Comparison of ENCODE assay signal across 12 cellular contexts in the genomic region with DNA sequence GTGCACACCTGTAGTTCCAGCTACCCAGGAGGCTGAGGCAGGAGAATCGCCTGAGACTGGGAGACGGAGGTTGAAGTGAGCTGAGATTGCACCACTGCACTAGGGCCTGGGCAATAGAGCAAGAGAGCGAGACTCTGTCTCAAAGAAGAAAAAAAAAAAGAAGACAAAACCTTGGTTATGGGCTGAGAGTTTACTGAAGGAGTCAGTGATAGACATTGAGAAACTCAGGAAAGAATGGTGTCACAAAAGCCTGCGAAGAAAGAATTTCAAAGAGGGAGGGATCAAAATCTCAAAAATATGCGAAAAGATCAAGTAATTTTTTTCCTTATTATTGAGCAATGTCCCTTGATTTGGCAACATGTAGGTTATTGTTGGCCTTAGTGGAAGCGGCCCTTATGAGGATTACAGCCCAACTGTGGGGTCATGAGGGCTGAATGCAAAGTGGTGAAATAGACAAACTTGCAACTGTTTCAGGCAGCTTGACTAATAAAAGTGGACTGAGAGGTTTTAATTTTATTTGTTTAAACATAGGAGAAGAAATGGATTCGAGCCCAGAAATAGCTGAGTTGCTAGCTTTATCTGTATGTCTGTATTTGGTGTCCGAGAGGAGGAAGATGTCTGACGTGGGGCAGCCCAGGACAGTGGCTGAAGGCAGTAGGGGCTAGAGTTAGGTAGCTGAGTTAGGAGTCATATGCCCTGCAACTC. TPM values are rescaled to one million over a fixed set of nuclear protein-coding genes. Genes with fewer than 3 reads are reported as not detected.
DNase-seq lines count a peak whose midpoint lies in the region; ATAC-seq, FAIRE-seq and TF ChIP-seq lines count a peak whose summit lies in the region.
"Had no signal": no experiment of that assay in that cellular context is flagged by ENCODE, and none has a peak within 500 bp of the region (broad histone marks: within the 10 kb centered on the region; RNA-seq: fewer than 3 reads in every experiment).

No MANE protein-coding gene starts in this region.

- H3K36me3 ChIP-seq in adipocyte (ENCODE audit: control insufficient read depth, insufficient read depth, low read length, severe bottlenecking): peaks cover 15% of the 10 kb centered on the region
- H3K36me3 ChIP-seq in left ventricle myocardium inferior: peaks cover 45% of the 10 kb centered on the region

- peak overlapping the region; percentile 80 for H3K9ac ChIP-seq in adipocyte (ENCODE audit: low read length)

- FAIRE-seq in GM12892 (lab: Jason Lieb, UNC): no peak
- FAIRE-seq: colon, small intestine had no signal

- no peak for ATAC-seq in stimulated activated effector memory CD8-positive, alpha-beta T cell treated with anti-CD3 and anti-CD28 coated beads, Interleukin-12 subunit alpha, Interleukin-12 subunit beta, amount 100 ng/mL, for 72 hours

- DNase-seq in EH (ENCODE audit: low read depth): peak; percentile 94
- peak; percentile 96 for DNase-seq in adipocyte (ENCODE audit: low read depth)
- no peak for DNase-seq in left ventricle myocardium inferior
- DNase-seq in stimulated activated effector memory CD8-positive, alpha-beta T cell treated with anti-CD3 and anti-CD28 coated beads, Interleukin-12 subunit alpha, Interleukin-12 subunit beta, amount 100 ng/mL, for 72 hours (ENCODE audit: low spot score in 2 of 2): no peak
- DNase-seq in NCI-H2029 (lab: John Stamatoyannopoulos, UW): no peak
- no peak for DNase-seq in NCI-H2107 treated with DMSO at 0.1 percent for 48 hours (lab: John Stamatoyannopoulos, UW; ENCODE audit: unreplicated experiment)
- DNase-seq in GM12892 (ENCODE audit: insufficient read length): no peak
- DNase-seq in midbrain (lab: John Stamatoyannopoulos, UW): no peak
- DNase-seq: heart right ventricle, small intestine had no signal

- H3K4me1 ChIP-seq in adipocyte (ENCODE audit: control insufficient read depth, insufficient read depth, low read length): peaks cover 19% of the 10 kb centered on the region
- H3K4me1 ChIP-seq in left ventricle myocardium inferior: no peaks in the 10 kb centered on the region

- H3K4me3 Mint-ChIP-seq in stimulated activated effector memory CD8-positive, alpha-beta T cell treated with anti-CD3 and anti-CD28 coated beads, Interleukin-12 subunit alpha, Interleukin-12 subunit beta, amount 100 ng/mL, for 72 hours: no peak overlapping the region
- H3K4me3 Mint-ChIP-seq: mesothelial cell of epicardium had no signal

- H3K9me3 ChIP-seq in adipocyte (ENCODE audit: control insufficient read depth, low read length) (no peaks in the 10 kb centered on the region), left ventricle myocardium inferior (replicated peaks) (peaks cover 9% of the 10 kb centered on the region)

- no peaks in the 10 kb centered on the region for H3K9me3 Mint-ChIP-seq in stimulated activated effector memory CD8-positive, alpha-beta T cell treated with anti-CD3 and anti-CD28 coated beads, Interleukin-12 subunit alpha, Interleukin-12 subunit beta, amount 100 ng/mL, for 72 hours
- H3K9me3 Mint-ChIP-seq: mesothelial cell of epicardium had no signal

- peak overlapping the region; percentile 53 for H3K4me3 ChIP-seq in adipocyte (ENCODE audit: low read length)
- H3K4me3 ChIP-seq in left ventricle myocardium inferior: no peak overlapping the region
- H3K4me3 ChIP-seq: heart right ventricle had no signal

- H3K27ac Mint-ChIP-seq in stimulated activated effector memory CD8-positive, alpha-beta T cell treated with anti-CD3 and anti-CD28 coated beads, Interleukin-12 subunit alpha, Interleukin-12 subunit beta, amount 100 ng/mL, for 72 hours: peak overlapping the region; percentile 38
- H3K27ac Mint-ChIP-seq: mesothelial cell of epicardium had no signal

- peaks cover 28% of the 10 kb centered on the region for H3K36me3 Mint-ChIP-seq in stimulated activated effector memory CD8-positive, alpha-beta T cell treated with anti-CD3 and anti-CD28 coated beads, Interleukin-12 subunit alpha, Interleukin-12 subunit beta, amount 100 ng/mL, for 72 hours

- TF ChIP-seq POLR2A in GM12892 (IDR thresholded peaks at IDR 0.05; ENCODE audit: low read depth, low read length): no peak

- intact Hi-C loops in left ventricle myocardium inferior (cut with micrococcal nuclease): no loop called here

- H3K27me3 ChIP-seq in adipocyte (replicated peaks; ENCODE audit: control insufficient read depth, insufficient read depth, low read length) (no peaks in the 10 kb centered on the region), left ventricle myocardium inferior (ENCODE audit: low read depth) (no peaks in the 10 kb centered on the region)
- H3K27me3 ChIP-seq: heart right ventricle had no signal

- peak overlapping the region; percentile 42 for H3K27ac ChIP-seq in left ventricle myocardium inferior (replicated peaks)

- no peaks in the 10 kb centered on the region for H3K4me1 Mint-ChIP-seq in stimulated activated effector memory CD8-positive, alpha-beta T cell treated with anti-CD3 and anti-CD28 coated beads, Interleukin-12 subunit alpha, Interleukin-12 subunit beta, amount 100 ng/mL, for 72 hours

- TF ChIP-seq CTCF in left ventricle myocardium inferior (IDR thresholded peaks at IDR 0.05; ENCODE audit: borderline replicate concordance): no peak

RNA-seq across cellular contexts. Expression of a gene that starts 18.8 kb away (rescaled TPM):
- 1.5 TPM for total RNA-seq in left ventricle myocardium inferior
- 1.2 TPM for polyA plus RNA-seq in GM12892 (2012; ENCODE audit: missing spikeins)

RNA-seq across cellular contexts. Expression of a gene that starts 37.0 kb away (rescaled TPM):
- 58.9 TPM for total RNA-seq in left ventricle myocardium inferior
- polyA plus RNA-seq in GM12892 (2012; ENCODE audit: missing spikeins): 61.6 TPM

RNA-seq across cellular contexts. Expression of a gene that starts 59.3 kb away (rescaled TPM):
- total RNA-seq in left ventricle myocardium inferior: not detected
- not detected for polyA plus RNA-seq in GM12892 (2012; ENCODE audit: missing spikeins)
- total RNA-seq: heart right ventricle, mesothelial cell of epicardium had no signal
- polyA plus RNA-seq: heart right ventricle, small intestine had no signal

Comparison
In these comparisons a context has a peak if more than half of its experiments do, and no peak if none do; other contexts are left out.
1. DNase-seq: peak in EH (single experiment) and adipocyte (single experiment); none in left ventricle myocardium inferior (single experiment), stimulated activated effector memory CD8-positive, alpha-beta T cell treated with anti-CD3 and anti-CD28 coated beads, Interleukin-12 subunit alpha, Interleukin-12 subunit beta, amount 100 ng/mL, for 72 hours (0 of 2), NCI-H2029 (single experiment), NCI-H2107 treated with DMSO at 0.1 percent for 48 hours (single experiment), GM12892 (single experiment) and midbrain (single experiment).